In the genomic region with DNA sequence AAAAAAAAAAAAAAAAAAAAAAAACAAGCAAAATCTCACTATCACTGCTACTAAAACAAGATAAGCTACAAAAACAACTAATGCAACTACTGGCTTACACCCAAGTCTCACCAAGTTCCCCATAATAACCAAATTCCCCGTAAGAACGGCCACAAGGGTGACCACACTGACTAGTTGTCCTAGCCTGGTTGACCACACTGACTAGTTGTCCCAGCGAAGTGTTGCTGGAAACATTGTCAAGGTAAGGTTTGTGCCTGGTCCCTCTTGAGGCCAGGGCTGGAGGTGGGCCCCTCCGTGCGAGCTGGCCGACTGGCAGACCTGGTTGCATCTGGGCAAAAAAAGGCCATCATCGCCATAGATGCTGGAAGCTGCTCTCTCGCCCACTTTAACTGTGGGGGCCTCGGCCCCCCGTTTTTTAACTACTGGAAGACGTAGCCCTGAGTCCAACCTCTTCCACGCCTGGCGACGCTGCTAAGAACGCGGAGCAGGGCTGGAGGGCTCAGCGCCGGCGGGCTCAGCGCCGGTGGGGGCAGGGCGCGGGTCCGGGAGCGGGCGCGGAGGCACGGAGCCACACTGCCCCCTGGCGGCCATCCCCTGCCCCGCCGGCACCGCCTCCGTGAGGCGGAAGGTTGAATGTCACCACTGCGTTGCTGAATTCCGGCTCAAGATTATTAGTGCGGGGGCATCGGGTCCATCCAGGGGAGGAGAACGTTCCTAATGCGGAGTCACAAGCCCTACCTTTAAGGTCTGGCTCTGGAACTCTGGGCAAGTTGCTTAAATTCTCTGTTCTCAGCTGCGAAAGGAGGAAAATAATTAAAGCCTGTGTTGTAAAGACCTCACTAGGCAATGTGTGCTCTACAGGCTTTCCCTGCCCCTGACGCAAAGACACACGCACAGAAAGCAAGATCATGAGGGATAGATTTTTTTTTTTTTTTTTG, we compare ENCODE assay signal across 8 cellular contexts.
A peak's percentile ranks its signal among the peaks of the same experiment; 100 is the strongest.
DNase-seq lines count a peak whose midpoint lies in the region; ATAC-seq and TF ChIP-seq lines count a peak whose summit lies in the region.

No MANE protein-coding gene starts in this region.

- peak overlapping the region; percentile 51 for H3K4me3 ChIP-seq in SK-N-MC
- H3K4me3 ChIP-seq in suprapubic skin = peak overlapping the region; percentile 33

- no peak overlapping the region for H3K27ac ChIP-seq in SK-N-MC
- no peak overlapping the region for H3K27ac ChIP-seq in suprapubic skin

- H3K27me3 ChIP-seq in suprapubic skin = peaks cover 27% of the 10 kb centered on the region

- ATAC-seq in GM21423 (IDR thresholded peaks at IDR 0.05; ENCODE audit: unreplicated experiment) = peak; percentile 77

- no peak for TF ChIP-seq EP300 in suprapubic skin (IDR thresholded peaks at IDR 0.05)

- peak overlapping the region; percentile 68 for H3K9ac ChIP-seq in SK-N-MC (ENCODE audit: insufficient read length)

- H3K36me3 ChIP-seq in SK-N-MC (ENCODE audit: insufficient read depth, low read length) (no peaks in the 10 kb centered on the region), suprapubic skin (no peaks in the 10 kb centered on the region)

- TF ChIP-seq POLR2A in suprapubic skin (IDR thresholded peaks at IDR 0.05) = no peak

- WGBS in suprapubic skin = 17% methylated on average over 8 of the region's 43 CpGs

- TF ChIP-seq CTCF in suprapubic skin (IDR thresholded peaks at IDR 0.05) = peak; percentile 95 to 98

- H3K9me3 ChIP-seq in SK-N-MC (ENCODE audit: low read depth, low read length) = no peaks in the 10 kb centered on the region
- no peaks in the 10 kb centered on the region for H3K9me3 ChIP-seq in suprapubic skin

- peaks cover 29% of the 10 kb centered on the region for H3K4me1 ChIP-seq in suprapubic skin

- DNase-seq in CMK (ENCODE audit: low read depth) (peak; percentile 15), Kasumi-1 (lab: John Stamatoyannopoulos, UW) (peak; percentile 73), SK-N-MC (ENCODE audit: low read depth, low spot score) (peak; percentile 16), glomerular visceral epithelial cell (ENCODE audit: extremely low spot score) (peak; percentile 67), occipital lobe (lab: John Stamatoyannopoulos, UW) (peak; percentile 39), suprapubic skin (ENCODE audit: low spot score in 2 of 2) (peak; percentile 72 to 79)
- peak; percentile 77 for DNase-seq in activated naive CD4-positive, alpha-beta T cell treated with anti-CD3 and anti-CD28 coated beads, Interleukin-2, amount 50 U/mL, for 16 hours

Comparison
In these comparisons a context has a peak if more than half of its experiments do, and no peak if none do; other contexts are left out.
1. DNase-seq: peak in every context shown above with its lines; median percentile 77 in activated naive CD4-positive, alpha-beta T cell treated with anti-CD3 and anti-CD28 coated beads, Interleukin-2, amount 50 U/mL, for 16 hours; 76 in suprapubic skin; 73 in Kasumi-1; 67 in glomerular visceral epithelial cell; 39 in occipital lobe; 16 in SK-N-MC; 15 in CMK.